ENCODE assay signal across 7 cellular contexts in the genomic region with DNA sequence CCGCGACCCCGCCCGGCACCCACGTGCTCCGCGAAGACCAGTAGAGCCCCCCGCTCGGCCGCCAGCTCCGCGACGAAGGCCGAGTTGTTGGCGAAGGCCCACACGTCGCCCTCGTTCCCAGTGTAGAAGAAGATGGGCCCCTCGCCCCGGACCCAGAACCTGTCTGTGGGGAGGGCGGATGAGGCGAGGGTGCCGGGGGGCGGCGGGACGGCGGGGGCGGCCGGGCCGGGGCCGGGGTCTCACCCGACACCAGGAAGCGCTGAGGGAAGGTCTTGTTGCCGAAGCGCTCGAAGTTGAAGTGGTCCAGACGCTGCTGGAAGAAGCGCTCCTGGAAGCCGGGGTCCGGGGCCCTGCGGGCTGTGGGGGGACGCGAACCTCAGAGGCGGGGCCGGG. TPM values are rescaled to one million over a fixed set of nuclear protein-coding genes. Genes with fewer than 3 reads are reported as not detected.
DNase-seq lines count a peak whose midpoint lies in the region; ATAC-seq, FAIRE-seq and TF ChIP-seq lines count a peak whose summit lies in the region.

No MANE protein-coding gene starts in this region.

- no peak for TF ChIP-seq CTCF in pancreas (IDR thresholded peaks at IDR 0.05)

- H3K4me1 ChIP-seq in duodenal mucosa (ENCODE audit: control insufficient read depth in 1 of 2, insufficient read depth in 2 of 2, low read length in 2 of 2) = peaks cover 0 to 7% of the 10 kb centered on the region in 2 donors
- peaks cover 0 to 4% (median 0%) of the 10 kb centered on the region in 3 donors for H3K4me1 ChIP-seq in pancreas

- peak; percentile 25 for ATAC-seq in GM19455 (IDR thresholded peaks at IDR 0.05; ENCODE audit: unreplicated experiment)
- ATAC-seq in pancreas = peak in 3 of 4 donors; percentile 1 to 8 (median 1)

- H3K4me3 ChIP-seq in duodenal mucosa (ENCODE audit: low read depth in 1 of 2, low read length in 2 of 2) (peak overlapping the region; percentile 44 to 55), pancreas (peak overlapping the region; percentile 63 to 87 (median 79))

- 1% methylated on average over 31 to 45 of the region's 45 CpGs for WGBS in pancreas, 2 donors

- no peak overlapping the region for H3K9ac ChIP-seq in duodenal mucosa (ENCODE audit: low read depth in 1 of 2, low read length in 2 of 2)

- H3K27me3 ChIP-seq in duodenal mucosa (ENCODE audit: control insufficient read depth in 1 of 2, insufficient read depth in 2 of 2, low read length in 2 of 2) = peaks cover 13 to 26% of the 10 kb centered on the region in 2 donors
- no peaks in the 10 kb centered on the region for H3K27me3 ChIP-seq in pancreas

- peaks cover 30% of the 10 kb centered on the region; the same call in 1 of the 2 replicates for H3K36me3 ChIP-seq in KOPT-K1 (ENCODE audit: insufficient read depth, low read length)
- peaks cover 2 to 23% of the 10 kb centered on the region in 2 donors for H3K36me3 ChIP-seq in duodenal mucosa (ENCODE audit: control insufficient read depth in 1 of 2, insufficient read depth in 2 of 2, low read length in 2 of 2)
- peaks cover 0 to 9% (median 0%) of the 10 kb centered on the region in 3 donors for H3K36me3 ChIP-seq in pancreas

- no peak for FAIRE-seq in pancreas (lab: Jason Lieb, UNC)

- no peaks in the 10 kb centered on the region for H3K9me3 ChIP-seq in KOPT-K1 (ENCODE audit: insufficient read depth, low read length, poor library complexity, severe bottlenecking)
- no peaks in the 10 kb centered on the region for H3K9me3 ChIP-seq in duodenal mucosa (ENCODE audit: control insufficient read depth in 1 of 2, low read length in 2 of 2)
- H3K9me3 ChIP-seq in pancreas = no peaks in the 10 kb centered on the region

- DNase-seq in pancreas = peak in 1 of 6 donors; percentile 78
- DNase-seq in NCI-H1694 treated with DMSO at 0.1 percent for 48 hours (lab: John Stamatoyannopoulos, UW) = no peak
- DNase-seq in SKM-1 treated with dmso at 0.1 percent for 144 hours (lab: John Stamatoyannopoulos, UW; ENCODE audit: unreplicated experiment) = no peak
- no peak for DNase-seq in stimulated activated CD4-positive, alpha-beta T cell treated with anti-CD3 and anti-CD28 coated beads, Interleukin-4, amount 100 ng/mL, for 1 hour

- H3K27ac ChIP-seq in KOPT-K1 (ENCODE audit: low read depth, low read length, poor library complexity, severe bottlenecking) (peak overlapping the region; percentile 58), duodenal mucosa (ENCODE audit: low read depth, low read length) (no peak overlapping the region), pancreas (no peak overlapping the region)

- intact Hi-C loops in pancreas (cut with DNase I) = loop anchor here in 1 of 3 donors (10.0 kb wide), 1 partner anchor 121 kb away; the partner anchor contains the start of gene SLC34A3

RNA-seq across cellular contexts. Expression of gene DPP7, which starts 0.3 kb away (rescaled TPM):
- 100 to 1,000 TPM in 2 of 6 donors, 10 to 100 TPM in 4; 87.3 to 113 (median 98.8) TPM for total RNA-seq in pancreas
- polyA plus RNA-seq in pancreas = 100 to 1,000 TPM; 497 to 526 TPM

RNA-seq across cellular contexts. Expression of gene GRIN1, which starts 24.7 kb away (rescaled TPM):
- under 1 TPM in 4 of 6 donors, not detected in 2; 0.08 to 0.44 (median 0.22) TPM for total RNA-seq in pancreas
- polyA plus RNA-seq in pancreas = under 1 TPM; 0.21 to 0.53 TPM

RNA-seq across cellular contexts. Expression of gene MAN1B1, which starts 27.4 kb away (rescaled TPM):
- total RNA-seq in pancreas = 10 to 100 TPM; 22.0 to 33.5 (median 26.0) TPM
- 10 to 100 TPM; 83.6 to 86.0 TPM for polyA plus RNA-seq in pancreas

RNA-seq across cellular contexts. Expression of gene UAP1L1, which starts 36.9 kb away (rescaled TPM):
- total RNA-seq in pancreas = 10 to 100 TPM in 1 of 6 donors, 1 to 10 TPM in 5; 5.2 to 13.6 (median 5.9) TPM
- polyA plus RNA-seq in pancreas = 10 to 100 TPM; 10.5 to 14.4 TPM

RNA-seq across cellular contexts. Expression of gene SAPCD2, which starts 43.9 kb away (rescaled TPM):
- total RNA-seq in pancreas = under 1 TPM; 0.04 to 0.97 (median 0.45) TPM
- under 1 TPM; 0.30 to 0.38 TPM for polyA plus RNA-seq in pancreas
